In the genomic region with DNA sequence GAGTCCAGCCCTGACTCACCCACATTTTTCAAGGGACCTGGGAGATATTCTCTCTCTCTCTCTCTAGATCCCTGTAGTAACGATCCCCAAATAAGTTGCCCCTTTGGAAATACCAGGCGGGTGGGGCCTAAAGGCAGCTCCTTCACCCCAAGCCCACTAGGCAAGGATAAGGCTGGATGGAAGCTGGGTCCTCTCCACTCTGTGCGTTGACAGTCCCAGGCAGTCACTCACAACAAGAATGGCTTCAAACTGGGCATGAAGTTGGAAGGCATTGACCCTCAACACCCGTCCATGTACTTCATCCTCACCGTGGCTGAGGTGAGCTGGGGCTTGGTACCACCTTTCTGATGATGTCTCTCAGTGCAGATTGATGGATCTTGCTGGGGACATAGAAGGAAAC, we compare ENCODE assay signal across 37 cellular contexts. TPM values are rescaled to one million over a fixed set of nuclear protein-coding genes. Genes with fewer than 3 reads are reported as not detected.
"Had no signal": no experiment of that assay in that cellular context is flagged by ENCODE, and none has a peak within 500 bp of the region (broad histone marks: within the 10 kb centered on the region; RNA-seq: fewer than 3 reads in every experiment).

No MANE protein-coding gene starts in this region.

- H3K9me3 Mint-ChIP-seq: activated B cell treated with CpG ODN at 0.5 μM for 24 hours; activated T-cell treated with anti-CD3 and anti-CD28 coated beads, Interleukin-2, amount 50 U/mL, for 72 hours; activated T-helper 2 cell treated with anti-CD3 and anti-CD28 coated beads, Interferon-gamma antibody, Interleukin-2, Interleukin-4, amounts not matched to agents 10 μg/mL and 5 μg/mL and 100 μg/mL, durations not matched to agents 14 hours and 24 hours and 36 hours had no signal

- ATAC-seq: activated T-cell treated with anti-CD3 and anti-CD28 coated beads, Interleukin-2, amount 50 U/mL, for 72 hours had no signal

- H3K4me2 ChIP-seq: PC-9 had no signal

- H3K36me3 Mint-ChIP-seq: activated CD4-positive, alpha-beta memory T cell treated with anti-CD3 and anti-CD28 coated beads for 36 hours had no signal

- H2AFZ ChIP-seq: PC-9 had no signal

- H3K27me3 ChIP-seq: ascending aorta, cardiac muscle cell, MG63 had no signal

- FAIRE-seq: RCC 7860 had no signal

- H3K4me1 ChIP-seq: ascending aorta had no signal

- H3K27ac ChIP-seq: ascending aorta, cardiac muscle cell, PC-9, RWPE1, VCaP had no signal

- H3K4me1 Mint-ChIP-seq: activated B cell treated with CpG ODN at 0.5 μM for 24 hours; activated naive CD4-positive, alpha-beta T cell treated with anti-CD3 and anti-CD28 coated beads, Interleukin-2, amount 50 U/mL, for 24 hours; activated naive CD8-positive, alpha-beta T cell treated with anti-CD3 and anti-CD28 coated beads, Interleukin-2, amount 10 ng/mL, durations not matched to agents 7 days and 5 days had no signal

- DNase-seq: activated B cell treated with CpG ODN at 0.5 μM for 24 hours; activated CD4-positive, alpha-beta memory T cell treated with anti-CD3 and anti-CD28 coated beads for 36 hours; activated CD4-positive, alpha-beta T cell treated with anti-CD3 and anti-CD28 coated beads for 4 hours; activated CD4-positive, alpha-beta T cell treated with anti-CD3 and anti-CD28 coated beads, Interleukin-2, amount 50 U/mL, for 1 hour; activated CD4-positive, CD25-positive, alpha-beta regulatory T cell treated with anti-CD3 and anti-CD28 coated beads, Interleukin-2, amount 50 U/mL, for 72 hours; activated gamma-delta T cell; activated naive CD4-positive, alpha-beta T cell treated with Interleukin-2 at 50 U/mL for 16 hours; activated naive CD8-positive, alpha-beta T cell treated with anti-CD3 and anti-CD28 coated beads, Interleukin-2, amount 10 ng/mL, durations not matched to agents 7 days and 5 days; activated T-cell treated with anti-CD3 and anti-CD28 coated beads, Interleukin-2, amount 50 U/mL, for 1 hour; activated T-cell treated with anti-CD3 and anti-CD28 coated beads, Interleukin-2, amount 50 U/mL, for 72 hours; amygdala; Kasumi-1; KG1; MG63; NCI-H1048; NCI-H1105 treated with DMSO at 0.1 percent for 48 hours; NCI-H1436; NCI-H1694; NCI-H2029; NCI-H2171; NCI-H510A; NCI-H526; NCI-H748 treated with DMSO at 0.1 percent for 48 hours; NK-92 treated with Interleukin-12 subunit alpha and Interleukin-12 subunit beta, amount 100 ng/mL, for 24 hours; PC-9; Right ventricle myocardium superior; SW 1271; T-helper 1 cell; T-helper 2 cell; T-helper 9 cell had no signal

- H3K9me3 ChIP-seq: ascending aorta had no signal

- H3K27me3 Mint-ChIP-seq: activated B cell treated with CpG ODN at 0.5 μM for 24 hours; activated CD4-positive, alpha-beta memory T cell treated with anti-CD3 and anti-CD28 coated beads for 36 hours; activated naive CD4-positive, alpha-beta T cell treated with anti-CD3 and anti-CD28 coated beads, Interleukin-2, amount 50 U/mL, for 24 hours; activated naive CD8-positive, alpha-beta T cell treated with anti-CD3 and anti-CD28 coated beads, Interleukin-2, amount 10 ng/mL, durations not matched to agents 7 days and 5 days had no signal

- H3K27ac Mint-ChIP-seq: activated B cell treated with CpG ODN at 0.5 μM for 24 hours; activated CD4-positive, alpha-beta memory T cell treated with anti-CD3 and anti-CD28 coated beads for 36 hours; activated naive CD4-positive, alpha-beta T cell treated with anti-CD3 and anti-CD28 coated beads, Interleukin-2, amount 50 U/mL, for 24 hours; activated T-cell treated with anti-CD3 and anti-CD28 coated beads, Interleukin-2, amount 50 U/mL, for 72 hours; activated T-helper 2 cell treated with anti-CD3 and anti-CD28 coated beads, Interferon-gamma antibody, Interleukin-2, Interleukin-4, amounts not matched to agents 10 μg/mL and 5 μg/mL and 100 μg/mL, durations not matched to agents 14 hours and 24 hours and 36 hours had no signal

- H3K4me3 Mint-ChIP-seq: activated B cell treated with CpG ODN at 0.5 μM for 24 hours; activated CD4-positive, alpha-beta memory T cell treated with anti-CD3 and anti-CD28 coated beads for 36 hours; activated naive CD4-positive, alpha-beta T cell treated with anti-CD3 and anti-CD28 coated beads, Interleukin-2, amount 50 U/mL, for 24 hours; activated naive CD8-positive, alpha-beta T cell treated with anti-CD3 and anti-CD28 coated beads, Interleukin-2, amount 10 ng/mL, durations not matched to agents 7 days and 5 days; activated T-cell treated with anti-CD3 and anti-CD28 coated beads, Interleukin-2, amount 50 U/mL, for 72 hours had no signal

- H3K36me3 ChIP-seq: ascending aorta, cardiac muscle cell, MG63 had no signal

- H3K4me3 ChIP-seq: ascending aorta, cardiac muscle cell, MG63, PC-9 had no signal

RNA-seq across cellular contexts. Expression of a gene that starts 29.8 kb away (rescaled TPM):
- polyA plus RNA-seq: cardiac muscle cell had no signal
